1 cellular context compared by ENCODE assay signal in genomic region chr19:49506575-49507105, GRCh38.
TF ChIP-seq lines count a peak whose summit lies in the region.

No MANE protein-coding gene starts in this region.

TF ChIP-seq in HepG2, 621 proteins besides CTCF, POLR2A, EP300 and RAD21 (continued from another document):
- peak; percentile 100 for TF ChIP-seq THAP9 (CRISPR knock-in tag; IDR thresholded peaks at IDR 0.05; ENCODE audit: borderline replicate concordance)
- peak; percentile 75; the same call in 1 of the 2 replicates for TF ChIP-seq ZMYM3 (CRISPR knock-in tag; IDR thresholded peaks at IDR 0.05)
- TF ChIP-seq TMF1 (CRISPR knock-in tag; IDR thresholded peaks at IDR 0.05; ENCODE audit: low read depth), result no peak
- TF ChIP-seq ZSCAN12 (CRISPR knock-in tag; IDR thresholded peaks at IDR 0.05), result no peak
- TF ChIP-seq KDM4B (CRISPR knock-in tag; IDR thresholded peaks at IDR 0.05), result 0 out of 2 replicates have a peak, but pooled peaks have one; percentile 33
- no peak for TF ChIP-seq ZBTB3 (CRISPR knock-in tag; IDR thresholded peaks at IDR 0.05; ENCODE audit: borderline replicate concordance, low read depth)
- TF ChIP-seq ZNF749 (CRISPR knock-in tag; IDR thresholded peaks at IDR 0.05; ENCODE audit: borderline replicate concordance), result no peak
- no peak for TF ChIP-seq ZNF235 (CRISPR knock-in tag; IDR thresholded peaks at IDR 0.05; ENCODE audit: borderline replicate concordance)
- no peak for TF ChIP-seq UBTF (CRISPR knock-in tag; IDR thresholded peaks at IDR 0.05)
- TF ChIP-seq SOX13 (IDR thresholded peaks at IDR 0.05), result no peak
- no peak for TF ChIP-seq SOX13 (CRISPR knock-in tag; conservative IDR thresholded peaks at IDR 0.05 in 1 of 2, IDR thresholded peaks at IDR 0.05 in 1 of 2)
- peak; percentile 89 for TF ChIP-seq SMC3 (IDR thresholded peaks at IDR 0.05; ENCODE audit: low read length)
- TF ChIP-seq SMYD3 (CRISPR knock-in tag; IDR thresholded peaks at IDR 0.05), result no peak
- TF ChIP-seq KLF13 (CRISPR knock-in tag; IDR thresholded peaks at IDR 0.05), result no peak
- no peak for TF ChIP-seq TOPORS (CRISPR knock-in tag; IDR thresholded peaks at IDR 0.05)
- TF ChIP-seq HMG20A (CRISPR knock-in tag; IDR thresholded peaks at IDR 0.05; ENCODE audit: borderline replicate concordance), result no peak
- no peak for TF ChIP-seq RERE (CRISPR knock-in tag; IDR thresholded peaks at IDR 0.05; ENCODE audit: low read depth)
- no peak for TF ChIP-seq TEAD2 (CRISPR knock-in tag; IDR thresholded peaks at IDR 0.05)
